In genomic region chr6:138331444-138331843, GRCh38 we compare ENCODE assay signal across 32 cellular contexts. TPM values are rescaled to one million over a fixed set of nuclear protein-coding genes. Genes with fewer than 3 reads are reported as not detected.
DNase-seq lines count a peak whose midpoint lies in the region; ATAC-seq and TF ChIP-seq lines count a peak whose summit lies in the region.
"Had no signal": no experiment of that assay in that cellular context is flagged by ENCODE, and none has a peak within 500 bp of the region (broad histone marks: within the 10 kb centered on the region; RNA-seq: fewer than 3 reads in every experiment).

No MANE protein-coding gene starts in this region.

- peak overlapping the region; percentile 67 for H3K4me2 ChIP-seq in GM23338
- H3K4me2 ChIP-seq: PC-9 had no signal

- no peaks in the 10 kb centered on the region for H3K9me2 ChIP-seq in GM23338 (ENCODE audit: insufficient read depth)

- CTCF ChIA-PET in activated CD4-positive, alpha-beta memory T cell treated with anti-CD3 and anti-CD28 coated beads, Interleukin-2, amount 10 ng/mL, durations not matched to agents 7 days and 5 days (lab: Charles Lee): no interaction called here

- H3K27me3 Mint-ChIP-seq in GM23338 (ENCODE audit: insufficient read depth, low read depth, poor library complexity): peaks cover 5% of the 10 kb centered on the region
- peaks cover 11% of the 10 kb centered on the region for H3K27me3 Mint-ChIP-seq in activated CD4-positive, alpha-beta memory T cell treated with anti-CD3 and anti-CD28 coated beads, Interleukin-2, amount 10 ng/mL, durations not matched to agents 7 days and 5 days

- POLR2A ChIA-PET in activated CD4-positive, alpha-beta memory T cell treated with anti-CD3 and anti-CD28 coated beads, Interleukin-2, amount 10 ng/mL, durations not matched to agents 7 days and 5 days (lab: Charles Lee): no interaction called here

- H4K20me1 ChIP-seq in GM23338 (replicated peaks; ENCODE audit: insufficient read depth): no peaks in the 10 kb centered on the region

- H3K4me3 ChIP-seq in GM23338: peak overlapping the region; percentile 30
- H3K4me3 ChIP-seq in NT2/D1 (ENCODE audit: insufficient read length, low read depth): no peak overlapping the region
- H3K4me3 ChIP-seq: HAP-1, K562, PC-9, SJCRH30 had no signal

- no peaks in the 10 kb centered on the region for H3K9me3 ChIP-seq in NT2/D1 (ENCODE audit: insufficient read depth, low read length)
- H3K9me3 ChIP-seq: Caco-2, HAP-1 had no signal

- DNase-seq in GM23338 (ENCODE audit: low spot score): peak; percentile 69
- peak; percentile 28 for DNase-seq in NT2/D1 (ENCODE audit: low read depth, low spot score)
- peak; percentile 62 for DNase-seq in iPS DF 4.7 (ENCODE audit: extremely low read depth, low spot score)
- no peak for DNase-seq in activated CD4-positive, alpha-beta memory T cell treated with anti-CD3 and anti-CD28 coated beads, Interleukin-2, amount 10 ng/mL, durations not matched to agents 7 days and 5 days
- DNase-seq in C1 segment of cervical spinal cord (lab: John Stamatoyannopoulos, UW): no peak
- no peak for DNase-seq in SK-N-DZ (ENCODE audit: low spot score)
- DNase-seq: Caco-2; CD8-positive, alpha-beta T cell; DMS 273 treated with DMSO at 0.1 percent for 48 hours; DMS79 treated with DMSO at 0.1 percent for 48 hours; HFFc6; Kasumi-1; MV-4-11; NCI-H1105; NCI-H1436 treated with DMSO at 0.1 percent for 48 hours; NCI-H187 treated with DMSO at 0.1 percent for 48 hours; NCI-H2171 treated with DMSO at 0.1 percent for 48 hours; NCI-H345; NCI-H510A treated with DMSO at 0.1 percent for 48 hours; NCI-H748 treated with DMSO at 0.1 percent for 48 hours; NK-92 treated with Interleukin-12 subunit alpha and Interleukin-12 subunit beta, amount 100 ng/mL, for 24 hours; PC-9; SJCRH30 had no signal

- H3K27ac Mint-ChIP-seq in GM23338: no peak overlapping the region; the same call in 1 of the 2 replicates
- no peak overlapping the region for H3K27ac Mint-ChIP-seq in activated CD4-positive, alpha-beta memory T cell treated with anti-CD3 and anti-CD28 coated beads, Interleukin-2, amount 10 ng/mL, durations not matched to agents 7 days and 5 days
- H3K27ac Mint-ChIP-seq: CD8-positive, alpha-beta T cell; HFFc6 had no signal

- H3K36me3 ChIP-seq in GM23338 (ENCODE audit: insufficient read depth) (no peaks in the 10 kb centered on the region; the same call in 1 of the 2 replicates), NT2/D1 (ENCODE audit: insufficient read depth, insufficient read length, low read length) (no peaks in the 10 kb centered on the region)
- H3K36me3 ChIP-seq: HAP-1 had no signal

- H2AFZ ChIP-seq in GM23338: no peak overlapping the region
- H2AFZ ChIP-seq: PC-9 had no signal

- peaks cover 43% of the 10 kb centered on the region for H3K4me1 Mint-ChIP-seq in GM23338
- H3K4me1 Mint-ChIP-seq in activated CD4-positive, alpha-beta memory T cell treated with anti-CD3 and anti-CD28 coated beads, Interleukin-2, amount 10 ng/mL, durations not matched to agents 7 days and 5 days: peaks cover 2% of the 10 kb centered on the region

- H3K27ac ChIP-seq in GM23338 (ENCODE audit: low read depth): peak overlapping the region; percentile 88
- H3K27ac ChIP-seq: C4-2B, PC-9, SJCRH30 had no signal

- H3K9me3 Mint-ChIP-seq in GM23338: no peaks in the 10 kb centered on the region
- no peaks in the 10 kb centered on the region for H3K9me3 Mint-ChIP-seq in activated CD4-positive, alpha-beta memory T cell treated with anti-CD3 and anti-CD28 coated beads, Interleukin-2, amount 10 ng/mL, durations not matched to agents 7 days and 5 days
- H3K9me3 Mint-ChIP-seq: CD8-positive, alpha-beta T cell had no signal

- TF ChIP-seq CTCF in GM23338 (conservative IDR thresholded peaks at IDR 0.05; ENCODE audit: low read depth in 2 of 2): no peak

- peak overlapping the region; percentile 62 for H3K4me3 Mint-ChIP-seq in GM23338
- no peak overlapping the region for H3K4me3 Mint-ChIP-seq in activated CD4-positive, alpha-beta memory T cell treated with anti-CD3 and anti-CD28 coated beads, Interleukin-2, amount 10 ng/mL, durations not matched to agents 7 days and 5 days
- H3K4me3 Mint-ChIP-seq: CD8-positive, alpha-beta T cell; HFFc6 had no signal

- H3K9ac ChIP-seq in NT2/D1 (ENCODE audit: insufficient read length, low read depth): no peak overlapping the region

- H3K4me1 ChIP-seq in GM23338 (ENCODE audit: insufficient read depth) (peaks cover 39% of the 10 kb centered on the region), NT2/D1 (ENCODE audit: insufficient read depth, insufficient read length) (no peaks in the 10 kb centered on the region)
- H3K4me1 ChIP-seq: Caco-2, SJCRH30 had no signal

- H3K79me2 ChIP-seq in GM23338 (replicated peaks; ENCODE audit: insufficient read depth): no peaks in the 10 kb centered on the region

- ATAC-seq in GM23338: peak; percentile 77
- ATAC-seq in GM21576 (IDR thresholded peaks at IDR 0.05; ENCODE audit: unreplicated experiment): no peak
- ATAC-seq: CD8-positive, alpha-beta T cell; HepG2; K562; Right ventricle myocardium inferior had no signal

- peaks cover 27% of the 10 kb centered on the region for H3K36me3 Mint-ChIP-seq in GM23338 (ENCODE audit: low read depth)
- H3K36me3 Mint-ChIP-seq in activated CD4-positive, alpha-beta memory T cell treated with anti-CD3 and anti-CD28 coated beads, Interleukin-2, amount 10 ng/mL, durations not matched to agents 7 days and 5 days (ENCODE audit: low read depth): no peaks in the 10 kb centered on the region
- H3K36me3 Mint-ChIP-seq: CD8-positive, alpha-beta T cell had no signal

- no peaks in the 10 kb centered on the region for H3F3A ChIP-seq in GM23338 (replicated peaks; ENCODE audit: low read depth)

- H3K27me3 ChIP-seq in GM23338 (ENCODE audit: insufficient read depth) (no peaks in the 10 kb centered on the region), NT2/D1 (ENCODE audit: insufficient read depth, insufficient read length) (peaks cover 21% of the 10 kb centered on the region)
- H3K27me3 ChIP-seq: SJCRH30 had no signal

TF ChIP-seq in GM23338, 12 proteins besides CTCF, POLR2A, EP300 and RAD21:
- TF ChIP-seq EZH2 (IDR thresholded peaks at IDR 0.05; ENCODE audit: low read depth, unreplicated experiment) (no peak), JUNB (IDR thresholded peaks at IDR 0.05; ENCODE audit: unreplicated experiment) (no peak), NANOG (IDR thresholded peaks at IDR 0.05; ENCODE audit: borderline replicate concordance) (peak; percentile 93), STAT1 (IDR thresholded peaks at IDR 0.05; ENCODE audit: unreplicated experiment) (no peak)

RNA-seq across cellular contexts. Expression of gene SMIM28, which starts 46.3 kb away (rescaled TPM):
- total RNA-seq in GM23338 (2014; rRNA removed; shearing (Covaris generic)): not detected in 2 replicates
- not detected in 2 replicates for polyA plus RNA-seq in GM23338 (2016; fragmentation: Nextera tagmentation; extraction: Ambion mirVana)
- not detected for total RNA-seq in activated CD4-positive, alpha-beta memory T cell treated with anti-CD3 and anti-CD28 coated beads, Interleukin-2, amount 10 ng/mL, durations not matched to agents 7 days and 5 days
- 2.1 and 4.2 TPM in 2 replicates for polyA plus RNA-seq in SK-N-DZ (2014; cell fraction: cytosol; rRNA removed)
- 1.7 and 2.5 TPM in 2 replicates for polyA plus RNA-seq in SK-N-DZ (2014; cell fraction: nucleus; rRNA removed)
- total RNA-seq: A673; Caco-2; CD8-positive, alpha-beta T cell; HepG2; HFFc6; K562; M059J; PC-9; Right ventricle myocardium inferior; RPMI7951 had no signal
- polyA plus RNA-seq: HepG2, K562 had no signal

Comparison
In these comparisons a context has a peak if more than half of its experiments do, and no peak if none do; other contexts are left out.
1. DNase-seq: peak in GM23338 (single experiment), NT2/D1 (single experiment) and iPS DF 4.7 (single experiment); none in activated CD4-positive, alpha-beta memory T cell treated with anti-CD3 and anti-CD28 coated beads, Interleukin-2, amount 10 ng/mL, durations not matched to agents 7 days and 5 days (single experiment), C1 segment of cervical spinal cord (0 of 14) and SK-N-DZ (single experiment).